Comparison of ENCODE assay signal across 9 cellular contexts in the genomic region with DNA sequence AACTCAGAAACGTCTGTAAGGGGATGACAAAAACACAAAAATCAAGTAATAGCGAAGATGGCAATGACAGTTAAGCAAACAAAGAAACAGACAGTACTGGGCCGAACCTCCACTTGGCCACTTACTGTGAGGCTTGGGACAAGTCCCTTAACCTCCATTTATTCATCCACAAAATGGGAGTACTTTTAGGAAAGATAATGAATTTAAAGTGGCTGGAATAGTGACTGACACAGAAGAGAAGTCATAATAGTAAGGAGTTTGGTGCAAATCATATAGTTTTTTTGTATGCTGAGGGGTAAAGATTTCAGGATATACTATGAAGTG. TPM values are rescaled to one million over a fixed set of nuclear protein-coding genes. Genes with fewer than 3 reads are reported as not detected.
DNase-seq lines count a peak whose midpoint lies in the region; ATAC-seq, FAIRE-seq and TF ChIP-seq lines count a peak whose summit lies in the region.
"Had no signal": no experiment of that assay in that cellular context is flagged by ENCODE, and none has a peak within 500 bp of the region (broad histone marks: within the 10 kb centered on the region; RNA-seq: fewer than 3 reads in every experiment).

No MANE protein-coding gene starts in this region.

- H3K4me3 ChIP-seq in heart right ventricle (no peak overlapping the region), mucosa of stomach (ENCODE audit: low read length) (no peak overlapping the region)

- H3K36me3 Mint-ChIP-seq in mesothelial cell of epicardium, result no peaks in the 10 kb centered on the region
- H3K36me3 Mint-ChIP-seq: CD8-positive, alpha-beta memory T cell had no signal

- FAIRE-seq in urothelium cell line (lab: Jason Lieb, UNC), result peak; percentile 40

- intact Hi-C loops in heart right ventricle (cut with DNase I) (loop anchor here in 7 of 10 donors (2.0 to 10.0 kb wide), 4 partner anchors 53 to 101 kb away; partner anchors contain the start of gene TLR1 (in 1 of the 7)), Right ventricle myocardium inferior (cut with DNase I) (no loop called here)

- peaks cover 13% of the 10 kb centered on the region for H3K27me3 Mint-ChIP-seq in mesothelial cell of epicardium (ENCODE audit: low read depth)

- no peak for DNase-seq in heart right ventricle
- no peak for DNase-seq in Right ventricle myocardium inferior (ENCODE audit: missing footprints)
- no peak for DNase-seq in urothelium cell line (ENCODE audit: low spot score)
- no peak for DNase-seq in putamen (ENCODE audit: low spot score)
- no peak for DNase-seq in mesothelial cell of epicardium (ENCODE audit: low spot score in 2 of 2, unreplicated experiment in 2 of 2)
- DNase-seq: CD8-positive, alpha-beta memory T cell had no signal

- H3K27me3 ChIP-seq in heart right ventricle (no peaks in the 10 kb centered on the region), mucosa of stomach (ENCODE audit: control insufficient read depth, insufficient read depth, low read length) (no peaks in the 10 kb centered on the region)

- 65 to 74% methylated on average over 3 of the region's 3 CpGs for WGBS in heart right ventricle, 2 donors
- 42 to 74% (median 48%) methylated on average over 3 of the region's 3 CpGs for WGBS in adipose tissue, 3 donors

- no peak for TF ChIP-seq CTCF in heart right ventricle (IDR thresholded peaks at IDR 0.05)
- TF ChIP-seq CTCF in mesothelial cell of epicardium (IDR thresholded peaks at IDR 0.05; ENCODE audit: unreplicated experiment), result no peak

- H3K4me1 ChIP-seq in heart right ventricle, result peaks cover 0 to 30% (median 0%) of the 10 kb centered on the region in 9 donors
- H3K4me1 ChIP-seq in mucosa of stomach (ENCODE audit: control insufficient read depth, insufficient read depth, low read length), result peaks cover 13% of the 10 kb centered on the region

- H3K9me3 Mint-ChIP-seq in mesothelial cell of epicardium, result no peaks in the 10 kb centered on the region
- H3K9me3 Mint-ChIP-seq: CD8-positive, alpha-beta memory T cell had no signal

- no peak overlapping the region for H3K4me3 Mint-ChIP-seq in mesothelial cell of epicardium

- H3K4me1 Mint-ChIP-seq in mesothelial cell of epicardium, result peaks cover 21% of the 10 kb centered on the region

- H3K9me3 ChIP-seq in heart right ventricle (no peaks in the 10 kb centered on the region), mucosa of stomach (ENCODE audit: control insufficient read depth, low read length) (no peaks in the 10 kb centered on the region)

- H3K9ac ChIP-seq in mucosa of stomach (ENCODE audit: low read length), result peak overlapping the region; percentile 10

- no peaks in the 10 kb centered on the region for H3K36me3 ChIP-seq in heart right ventricle
- no peaks in the 10 kb centered on the region for H3K36me3 ChIP-seq in mucosa of stomach (ENCODE audit: control insufficient read depth, insufficient read depth, low read length)

- no peak overlapping the region for H3K27ac Mint-ChIP-seq in mesothelial cell of epicardium

- H3K27ac ChIP-seq in heart right ventricle (peak overlapping the region; percentile 5 to 93 (median 48)), adipose tissue (ENCODE audit: low read depth, low read length) (peak overlapping the region; percentile 0)

- no peak for ATAC-seq in heart right ventricle
- no peak for ATAC-seq in Right ventricle myocardium inferior
- ATAC-seq in HG03565 (IDR thresholded peaks at IDR 0.05; ENCODE audit: unreplicated experiment), result no peak

RNA-seq across cellular contexts. Expression of gene TLR6, which starts 1.4 kb away (rescaled TPM):
- total RNA-seq in heart right ventricle, result 1 to 10 TPM in 9 of 10 donors, under 1 TPM in 1; 0.96 to 3.7 (median 1.3) TPM
- polyA plus RNA-seq in heart right ventricle, result under 1 TPM; 0.14 to 0.22 TPM
- total RNA-seq in Right ventricle myocardium inferior, result 1.5 TPM
- polyA plus RNA-seq in adipose tissue, result under 1 TPM; 0.14 to 0.88 (median 0.79) TPM
- total RNA-seq in mesothelial cell of epicardium, result 0.77 to 1.2 TPM (median 0.98 TPM) in 3 replicates

RNA-seq across cellular contexts. Expression of gene FAM114A1, which starts 9.5 kb away (rescaled TPM):
- total RNA-seq in heart right ventricle, result 10 to 100 TPM; 11.8 to 35.5 (median 17.2) TPM
- 10 to 100 TPM in 1 of 2 donors, 1 to 10 TPM in 1; 8.0 to 13.8 TPM for polyA plus RNA-seq in heart right ventricle
- total RNA-seq in Right ventricle myocardium inferior, result 25.3 TPM
- polyA plus RNA-seq in adipose tissue, result 10 to 100 TPM; 11.0 to 50.7 (median 20.6) TPM
- total RNA-seq in mesothelial cell of epicardium, result 52.0 to 55.6 TPM (median 53.7 TPM) in 3 replicates
- polyA plus RNA-seq: CD8-positive, alpha-beta memory T cell had no signal

RNA-seq across cellular contexts. Expression of gene TLR1, which starts 53.5 kb away (rescaled TPM):
- total RNA-seq in heart right ventricle (10 to 100 TPM in 1 of 10 donors, 1 to 10 TPM in 8, under 1 TPM in 1; 0.93 to 14.0 (median 3.1) TPM), Right ventricle myocardium inferior (4.3 TPM), mesothelial cell of epicardium (0.77 to 1.2 TPM (median 0.82 TPM) in 3 replicates)
- polyA plus RNA-seq in heart right ventricle (under 1 TPM; 0.49 to 0.80 TPM), adipose tissue (1 to 10 TPM; 2.9 to 5.9 (median 4.1) TPM)
